ENCODE assay signal across 33 cellular contexts in genomic region chr16:68372381-68372720, GRCh38.
"Had no signal": no experiment of that assay in that cellular context is flagged by ENCODE, and none has a peak within 500 bp of the region (broad histone marks: within the 10 kb centered on the region; RNA-seq: fewer than 3 reads in every experiment).

No MANE protein-coding gene starts in this region.

- H3K36me3 ChIP-seq: adrenal gland, brain microvascular endothelial cell, breast epithelium had no signal

- H3K9me3 ChIP-seq: adrenal gland, body of pancreas, breast epithelium had no signal

- DNase-seq: activated B cell treated with CpG ODN at 0.5 μM for 24 hours; activated CD4-positive, alpha-beta memory T cell treated with anti-CD3 and anti-CD28 coated beads for 36 hours; activated CD4-positive, alpha-beta T cell treated with anti-CD3 and anti-CD28 coated beads for 4 hours; activated CD4-positive, alpha-beta T cell treated with anti-CD3 and anti-CD28 coated beads, Interleukin-2, amount 50 U/mL, for 1 hour; activated CD4-positive, alpha-beta T cell treated with anti-CD3 and anti-CD28 coated beads, Interleukin-2, amount 50 U/mL, for 4 hours; activated CD4-positive, CD25-positive, alpha-beta regulatory T cell treated with anti-CD3 and anti-CD28 coated beads, Interleukin-2, amount 50 U/mL, for 72 hours; activated CD8-positive, alpha-beta memory T cell treated with anti-CD3 and anti-CD28 coated beads, Interleukin-2, amount 50 U/mL, for 4 hours; activated CD8-positive, alpha-beta T cell treated with anti-CD3 and anti-CD28 coated beads for 36 hours; activated effector memory CD4-positive, alpha-beta T cell treated with anti-CD3 and anti-CD28 coated beads, Interleukin-2, amount 50 U/mL, for 16 hours; activated gamma-delta T cell treated with Interleukin-2 at 50 U/mL for 16 hours; activated naive CD4-positive, alpha-beta T cell; activated naive CD4-positive, alpha-beta T cell treated with anti-CD3 and anti-CD28 coated beads for 36 hours; activated naive CD4-positive, alpha-beta T cell treated with anti-CD3 and anti-CD28 coated beads, Interleukin-2, amount 50 U/mL, for 16 hours; activated naive CD8-positive, alpha-beta T cell treated with anti-CD3 and anti-CD28 coated beads for 36 hours; activated T-cell treated with anti-CD3 and anti-CD28 coated beads for 4 hours; activated T-cell treated with anti-CD3 and anti-CD28 coated beads, Interleukin-2, amount 50 U/mL, for 1 hour; activated T-cell treated with anti-CD3 and anti-CD28 coated beads, Interleukin-2, amount 50 U/mL, for 4 hours; activated T-cell treated with anti-CD3 and anti-CD28 coated beads, Interleukin-2, amount 50 U/mL, for 72 hours; adrenal gland; amniotic stem cell; body of pancreas; brain microvascular endothelial cell; central memory CD4-positive, alpha-beta T cell; T-helper 1 cell; T-helper 2 cell; T-helper 9 cell had no signal

- H3K4me3 ChIP-seq: adrenal gland, body of pancreas, breast epithelium had no signal

- H3K27ac Mint-ChIP-seq: activated B cell treated with CpG ODN at 0.5 μM for 24 hours; activated CD4-positive, alpha-beta memory T cell treated with anti-CD3 and anti-CD28 coated beads for 36 hours; activated CD8-positive, alpha-beta T cell treated with anti-CD3 and anti-CD28 coated beads for 36 hours; activated naive CD4-positive, alpha-beta T cell treated with anti-CD3 and anti-CD28 coated beads for 36 hours; activated naive CD4-positive, alpha-beta T cell treated with anti-CD3 and anti-CD28 coated beads, Interleukin-2, amount 50 U/mL, for 72 hours; activated naive CD8-positive, alpha-beta T cell treated with anti-CD3 and anti-CD28 coated beads for 36 hours; activated T-cell treated with anti-CD3 and anti-CD28 coated beads, Interleukin-2, amount 50 U/mL, for 72 hours; activated T-helper 17 cell treated with anti-CD3 and anti-CD28 coated beads, Interleukin-2, amount 50 U/mL, for 72 hours; T-helper 1 cell treated with Interleukin-12 subunit alpha and Interleukin-12 subunit beta and Interleukin-4 antibody, amounts not matched to agents 30 μg/mL and 1 μg/mL, for 36 hours; T-helper 2 cell treated with Interferon-gamma antibody and Interleukin-4, amounts not matched to agents 5 μg/mL and 100 μg/mL, for 36 hours had no signal

- H3K4me1 ChIP-seq: adrenal gland, breast epithelium had no signal

- H3K36me3 Mint-ChIP-seq: activated CD4-positive, alpha-beta memory T cell treated with anti-CD3 and anti-CD28 coated beads for 36 hours; activated naive CD4-positive, alpha-beta T cell treated with anti-CD3 and anti-CD28 coated beads, Interleukin-2, amount 50 U/mL, for 72 hours; activated naive CD8-positive, alpha-beta T cell treated with anti-CD3 and anti-CD28 coated beads for 36 hours had no signal

- H3K27ac ChIP-seq: adrenal gland, body of pancreas, brain microvascular endothelial cell, breast epithelium, VCaP had no signal

- H3K27me3 ChIP-seq: adrenal gland, body of pancreas, breast epithelium had no signal

- ATAC-seq: activated CD8-positive, alpha-beta T cell treated with anti-CD3 and anti-CD28 coated beads for 36 hours; activated naive CD4-positive, alpha-beta T cell treated with anti-CD3 and anti-CD28 coated beads, Interleukin-2, amount 50 U/mL, for 72 hours; activated T-cell treated with anti-CD3 and anti-CD28 coated beads, Interleukin-2, amount 50 U/mL, for 4 hours; activated T-cell treated with anti-CD3 and anti-CD28 coated beads, Interleukin-2, amount 50 U/mL, for 72 hours; activated T-helper 17 cell treated with anti-CD3 and anti-CD28 coated beads, Interleukin-2, amount 50 U/mL, for 72 hours; body of pancreas had no signal

- H3K4me3 Mint-ChIP-seq: activated B cell treated with CpG ODN at 0.5 μM for 24 hours; activated CD4-positive, alpha-beta memory T cell treated with anti-CD3 and anti-CD28 coated beads for 36 hours; activated CD8-positive, alpha-beta T cell treated with anti-CD3 and anti-CD28 coated beads for 36 hours; activated naive CD4-positive, alpha-beta T cell treated with anti-CD3 and anti-CD28 coated beads for 36 hours; activated naive CD8-positive, alpha-beta T cell treated with anti-CD3 and anti-CD28 coated beads for 36 hours; activated T-cell treated with anti-CD3 and anti-CD28 coated beads, Interleukin-2, amount 50 U/mL, for 4 hours; activated T-cell treated with anti-CD3 and anti-CD28 coated beads, Interleukin-2, amount 50 U/mL, for 72 hours; activated T-helper 1 cell treated with anti-CD3 and anti-CD28 coated beads, Interleukin-12 subunit alpha, Interleukin-12 subunit beta, Interleukin-2, Interleukin-4 antibody, amounts not matched to agents 30 ng/mL and 10 ng/mL and 1 ng/mL, durations not matched to agents 14 hours and 24 hours and 36 hours; activated T-helper 17 cell treated with anti-CD3 and anti-CD28 coated beads, Interleukin-2, amount 50 U/mL, for 72 hours; T-helper 1 cell treated with Interleukin-12 subunit alpha and Interleukin-12 subunit beta and Interleukin-4 antibody, amounts not matched to agents 30 μg/mL and 1 μg/mL, for 36 hours; T-helper 2 cell treated with Interferon-gamma antibody and Interleukin-4, amounts not matched to agents 5 μg/mL and 100 μg/mL, for 36 hours had no signal

- H3K9me3 Mint-ChIP-seq: activated B cell treated with CpG ODN at 0.5 μM for 24 hours; activated CD4-positive, alpha-beta memory T cell treated with anti-CD3 and anti-CD28 coated beads for 36 hours; activated CD8-positive, alpha-beta T cell treated with anti-CD3 and anti-CD28 coated beads for 36 hours; activated naive CD4-positive, alpha-beta T cell treated with anti-CD3 and anti-CD28 coated beads for 36 hours; activated naive CD4-positive, alpha-beta T cell treated with anti-CD3 and anti-CD28 coated beads, Interleukin-2, amount 50 U/mL, for 72 hours; activated naive CD8-positive, alpha-beta T cell treated with anti-CD3 and anti-CD28 coated beads for 36 hours; activated T-cell treated with anti-CD3 and anti-CD28 coated beads, Interleukin-2, amount 50 U/mL, for 4 hours; activated T-cell treated with anti-CD3 and anti-CD28 coated beads, Interleukin-2, amount 50 U/mL, for 72 hours; activated T-helper 1 cell treated with anti-CD3 and anti-CD28 coated beads, Interleukin-12 subunit alpha, Interleukin-12 subunit beta, Interleukin-2, Interleukin-4 antibody, amounts not matched to agents 30 ng/mL and 10 ng/mL and 1 ng/mL, durations not matched to agents 14 hours and 24 hours and 36 hours; activated T-helper 17 cell treated with anti-CD3 and anti-CD28 coated beads, Interleukin-2, amount 50 U/mL, for 72 hours; T-helper 1 cell treated with Interleukin-12 subunit alpha and Interleukin-12 subunit beta and Interleukin-4 antibody, amounts not matched to agents 30 μg/mL and 1 μg/mL, for 36 hours; T-helper 2 cell treated with Interferon-gamma antibody and Interleukin-4, amounts not matched to agents 5 μg/mL and 100 μg/mL, for 36 hours had no signal
